Comparison of ENCODE assay signal across 16 cellular contexts in the genomic region with DNA sequence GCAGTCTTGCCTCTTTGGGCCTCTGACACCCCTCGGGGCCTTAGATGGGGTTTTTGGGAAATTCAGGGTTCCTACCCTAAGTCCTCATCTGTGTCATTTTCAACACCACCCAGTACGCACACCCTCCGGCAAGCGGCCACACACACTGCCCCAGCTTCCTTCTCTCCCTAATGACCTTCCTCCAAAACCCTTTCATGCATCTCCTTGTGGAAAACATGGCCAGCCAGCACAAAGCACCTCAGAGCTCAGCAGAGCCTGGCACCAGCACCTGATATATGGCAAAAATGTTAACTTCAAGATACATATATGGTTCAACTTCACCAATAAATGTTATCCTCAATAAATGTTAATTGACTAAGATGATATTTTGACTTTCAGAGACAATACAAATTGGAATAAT. TPM values are rescaled to one million over a fixed set of nuclear protein-coding genes. Genes with fewer than 3 reads are reported as not detected.
"Had no signal": no experiment of that assay in that cellular context is flagged by ENCODE, and none has a peak within 500 bp of the region (broad histone marks: within the 10 kb centered on the region; RNA-seq: fewer than 3 reads in every experiment).

No MANE protein-coding gene starts in this region.

RNA-seq across cellular contexts. Expression of a gene that starts 59.3 kb away (rescaled TPM):
- total RNA-seq: activated CD4-positive, alpha-beta memory T cell treated with anti-CD3 and anti-CD28 coated beads, Interleukin-2, amount 10 ng/mL, durations not matched to agents 7 days and 5 days; activated CD4-positive, alpha-beta T cell treated with anti-CD3 and anti-CD28 coated beads for 36 hours; activated CD4-positive, alpha-beta T cell treated with anti-CD3 and anti-CD28 coated beads, Interleukin-2, amount 10 ng/mL, durations not matched to agents 7 days and 5 days; activated CD8-positive, alpha-beta memory T cell treated with anti-CD3 and anti-CD28 coated beads, Interleukin-2, amount 10 ng/mL, durations not matched to agents 7 days and 5 days; activated CD8-positive, alpha-beta T cell treated with anti-CD3 and anti-CD28 coated beads, Interleukin-2, amount 10 ng/mL, durations not matched to agents 7 days and 5 days; activated naive CD8-positive, alpha-beta T cell treated with anti-CD3 and anti-CD28 coated beads, Interleukin-2, amount 10 ng/mL, durations not matched to agents 7 days and 5 days; activated T-helper 2 cell treated with anti-CD3 and anti-CD28 coated beads, Interferon-gamma antibody, Interleukin-2, Interleukin-4, amounts not matched to agents 10 μg/mL and 5 μg/mL and 100 μg/mL, durations not matched to agents 14 hours and 24 hours and 36 hours; ascending aorta; bronchial epithelial cell; cardiac muscle cell; T-cell; T-helper 1 cell treated with Interleukin-12 subunit alpha and Interleukin-12 subunit beta and Interleukin-4 antibody, amounts not matched to agents 30 ng/mL and 1 ng/mL, for 36 hours; T-helper 17 cell; T-helper 2 cell treated with Interferon-gamma antibody and Interleukin-4, amounts not matched to agents 100 ng/mL and 5 ng/mL, for 36 hours; WTC11 had no signal
- polyA plus RNA-seq: adipose tissue, cardiac muscle cell had no signal
